1 cellular context compared by ENCODE assay signal in the genomic region with DNA sequence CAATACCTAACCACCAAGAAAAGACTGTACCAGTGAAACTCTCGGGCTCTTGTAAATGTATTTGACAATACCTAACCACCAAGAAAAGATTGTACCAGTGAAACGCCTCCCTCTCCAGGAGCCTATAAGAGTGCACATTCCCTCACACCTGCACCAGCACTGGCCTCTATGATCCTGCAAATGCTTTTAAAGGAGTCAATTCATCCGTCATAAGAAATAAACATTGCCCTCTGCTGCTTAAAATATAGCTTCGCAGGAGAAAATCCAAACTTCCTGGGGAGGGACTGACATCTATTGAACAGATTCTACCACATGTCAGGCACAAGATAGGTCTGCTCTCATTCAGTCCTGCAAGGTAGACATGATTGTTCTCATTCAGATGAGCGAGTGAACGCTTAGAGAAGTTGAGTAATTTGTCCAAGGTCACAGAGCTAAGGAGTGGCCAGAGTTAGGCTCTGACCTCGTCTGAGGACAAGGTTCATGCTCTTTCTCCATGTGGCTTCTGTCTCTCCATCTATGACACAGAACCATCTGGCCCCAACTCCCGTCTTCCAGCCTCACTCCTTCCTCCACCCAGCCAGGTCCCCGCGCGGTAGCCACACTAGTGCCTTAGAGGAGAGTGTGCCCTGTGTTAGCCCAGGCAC.
TF ChIP-seq lines count a peak whose summit lies in the region.

No MANE protein-coding gene starts in this region.

TF ChIP-seq in H1, 55 proteins besides CTCF, POLR2A, EP300 and RAD21 (continued from another document):
- TF ChIP-seq FOSL1 (IDR thresholded peaks at IDR 0.05; ENCODE audit: insufficient read depth, low read depth, low read length) (no peak), HDAC2 (IDR thresholded peaks at IDR 0.05; ENCODE audit: borderline replicate concordance in 1 of 2, low read depth in 2 of 2, low read length in 2 of 2) (no peak), RBBP5 (IDR thresholded peaks at IDR 0.05; ENCODE audit: borderline replicate concordance, low read depth, low read length) (no peak), SIN3A (conservative IDR thresholded peaks at IDR 0.05 in 1 of 2, IDR thresholded peaks at IDR 0.05 in 1 of 2; ENCODE audit: low read depth in 1 of 2, low read length in 2 of 2) (no peak), EGR1 (IDR thresholded peaks at IDR 0.05; ENCODE audit: borderline replicate concordance, low read depth, low read length) (no peak), CTBP2 (IDR thresholded peaks at IDR 0.05; ENCODE audit: borderline replicate concordance, insufficient read depth, insufficient read length, low read length) (no peak)
TF ChIP-seq in H1: peak in this region for 0.
